Comparison of ENCODE assay signal across 2 cellular contexts in the genomic region with DNA sequence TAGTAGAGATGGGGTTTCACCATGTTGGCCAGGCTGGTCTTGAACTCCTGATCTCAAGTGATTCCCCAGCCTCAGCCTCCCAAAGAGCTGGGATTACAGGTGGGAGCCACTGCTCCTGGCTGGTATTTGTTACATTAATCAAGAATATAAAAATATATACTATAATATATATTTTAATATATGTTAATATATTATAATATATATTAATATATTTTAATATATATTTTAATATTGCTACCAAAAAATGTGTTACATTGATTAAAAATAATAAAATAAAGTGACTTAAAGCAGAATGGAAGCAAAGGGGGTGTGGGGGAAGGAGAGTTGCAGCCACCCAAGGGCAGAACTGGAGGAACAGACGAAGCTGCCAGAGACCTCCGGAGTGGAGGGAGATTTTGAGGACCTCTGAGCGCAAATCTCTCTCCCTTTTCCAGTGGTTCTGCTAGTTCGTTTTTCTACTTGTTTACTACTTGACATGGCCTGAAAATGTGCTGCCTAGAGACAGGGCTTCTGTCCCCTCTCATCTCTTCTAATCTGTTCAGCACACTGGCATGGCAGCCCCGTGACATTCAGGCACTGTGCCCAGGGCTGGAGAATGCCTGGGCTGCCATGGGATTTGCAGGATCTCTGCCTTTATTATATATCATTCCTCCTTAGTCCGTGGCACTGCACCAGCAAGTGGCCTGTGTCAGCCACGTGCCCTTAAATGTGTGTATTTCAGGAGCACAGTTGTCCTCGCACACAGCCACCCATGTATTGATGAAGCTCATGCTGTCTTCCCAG.
TF ChIP-seq lines count a peak whose summit lies in the region.

No MANE protein-coding gene starts in this region.

TF ChIP-seq in GM23338, 12 proteins besides CTCF, POLR2A, EP300 and RAD21:
- TF ChIP-seq ETS1 (IDR thresholded peaks at IDR 0.05) (no peak), JUNB (IDR thresholded peaks at IDR 0.05; ENCODE audit: unreplicated experiment) (no peak), NANOG (IDR thresholded peaks at IDR 0.05; ENCODE audit: borderline replicate concordance) (no peak)

TF ChIP-seq in H1, 55 proteins besides CTCF, POLR2A, EP300 and RAD21:
- TF ChIP-seq SP4 (IDR thresholded peaks at IDR 0.05; ENCODE audit: low read length): no peak
- no peak for TF ChIP-seq CBX8 (IDR thresholded peaks at IDR 0.05; ENCODE audit: borderline replicate concordance, low read depth, low read length)
- TF ChIP-seq SP2 (IDR thresholded peaks at IDR 0.05; ENCODE audit: low read length): no peak
- TF ChIP-seq BACH1 (IDR thresholded peaks at IDR 0.05; ENCODE audit: low read length): no peak
- TF ChIP-seq TBP (IDR thresholded peaks at IDR 0.05; ENCODE audit: low read depth, low read length): no peak
- no peak for TF ChIP-seq JUN (IDR thresholded peaks at IDR 0.05; ENCODE audit: low read depth, low read length)
- no peak for TF ChIP-seq CBX5 (IDR thresholded peaks at IDR 0.05; ENCODE audit: low read depth, low read length)
- no peak for TF ChIP-seq ASH2L (IDR thresholded peaks at IDR 0.05; ENCODE audit: low read length)
- no peak for TF ChIP-seq SIRT6 (IDR thresholded peaks at IDR 0.05; ENCODE audit: low read length)
- TF ChIP-seq CHD2 (IDR thresholded peaks at IDR 0.05; ENCODE audit: low read length): no peak
- TF ChIP-seq, protein P1, sequence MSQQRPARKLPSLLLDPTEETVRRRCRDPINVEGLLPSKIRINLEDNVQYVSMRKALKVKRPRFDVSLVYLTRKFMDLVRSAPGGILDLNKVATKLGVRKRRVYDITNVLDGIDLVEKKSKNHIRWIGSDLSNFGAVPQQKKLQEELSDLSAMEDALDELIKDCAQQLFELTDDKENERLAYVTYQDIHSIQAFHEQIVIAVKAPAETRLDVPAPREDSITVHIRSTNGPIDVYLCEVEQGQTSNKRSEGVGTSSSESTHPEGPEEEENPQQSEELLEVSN (IDR thresholded peaks at IDR 0.05): no peak
- TF ChIP-seq CREB1 (IDR thresholded peaks at IDR 0.05): no peak
TF ChIP-seq in H1: peak in this region for 0.
